In genomic region chr12:7501031-7501585, GRCh38 we compare ENCODE assay signal across 16 cellular contexts. TPM values are rescaled to one million over a fixed set of nuclear protein-coding genes. Genes with fewer than 3 reads are reported as not detected.
DNase-seq lines count a peak whose midpoint lies in the region; ATAC-seq and TF ChIP-seq lines count a peak whose summit lies in the region.
"Had no signal": no experiment of that assay in that cellular context is flagged by ENCODE, and none has a peak within 500 bp of the region (broad histone marks: within the 10 kb centered on the region; RNA-seq: fewer than 3 reads in every experiment).

No MANE protein-coding gene starts in this region.

- POLR2A ChIA-PET in MCF 10A (lab: Yijun Ruan, JAX) = interaction anchor here (0.7 kb wide), 1 partner anchor 34 kb away, joined by 3 read pairs; no protein-coding TSS in a partner anchor

- H3K27ac Mint-ChIP-seq in MCF 10A (ENCODE audit: low read depth, unreplicated experiment) (no peak overlapping the region), Calu3 (ENCODE audit: unreplicated experiment) (no peak overlapping the region)
- H3K27ac Mint-ChIP-seq: activated B cell treated with CpG ODN at 0.5 μM for 24 hours; CD4-positive, alpha-beta memory T cell; stimulated activated naive B cell treated with anti-CD40 and anti-IgM and Interleukin-4, amounts not matched to agents 10 μg/mL and 1 μg/mL and 100 μg/mL, for 72 hours had no signal

- H3K27me3 Mint-ChIP-seq in MCF 10A (ENCODE audit: insufficient read depth, unreplicated experiment) = peaks cover 26% of the 10 kb centered on the region
- no peaks in the 10 kb centered on the region for H3K27me3 Mint-ChIP-seq in Calu3 (ENCODE audit: unreplicated experiment)

- no peak overlapping the region for H3K9ac ChIP-seq in Karpas-422 (ENCODE audit: low read length)

- H3K27me3 ChIP-seq in right atrium auricular region = no peaks in the 10 kb centered on the region
- H3K27me3 ChIP-seq in tibial artery = no peaks in the 10 kb centered on the region
- H3K27me3 ChIP-seq in Karpas-422 (ENCODE audit: low read length) = no peaks in the 10 kb centered on the region

- H3K79me2 ChIP-seq in Karpas-422 (ENCODE audit: low read length) = no peaks in the 10 kb centered on the region

- H3K36me3 ChIP-seq in right atrium auricular region (no peaks in the 10 kb centered on the region), tibial artery (no peaks in the 10 kb centered on the region), Karpas-422 (ENCODE audit: insufficient read depth, low read length) (no peaks in the 10 kb centered on the region)
- H3K36me3 ChIP-seq: HAP-1 had no signal

- CTCF ChIA-PET in MCF 10A (lab: Yijun Ruan, JAX) (interaction anchor here (0.7 to 1.8 kb wide), 2 partner anchors 40 to 1314 kb away, joined by 3 to 4 read pairs; no protein-coding TSS in a partner anchor), Calu3 (lab: Charles Lee) (interaction anchor here (0.5 kb wide), 1 partner anchor 37 kb away, joined by 6 read pairs; no protein-coding TSS in a partner anchor)

- H3K36me3 Mint-ChIP-seq in MCF 10A (ENCODE audit: insufficient read depth, unreplicated experiment) (no peaks in the 10 kb centered on the region), Calu3 (ENCODE audit: insufficient read depth, unreplicated experiment) (no peaks in the 10 kb centered on the region)
- H3K36me3 Mint-ChIP-seq: CD4-positive, alpha-beta memory T cell; stimulated activated naive B cell treated with anti-CD40 and anti-IgM and Interleukin-4, amounts not matched to agents 10 μg/mL and 1 μg/mL and 100 μg/mL, for 72 hours had no signal

- H3K9me3 ChIP-seq in right atrium auricular region = no peaks in the 10 kb centered on the region
- no peaks in the 10 kb centered on the region for H3K9me3 ChIP-seq in tibial artery
- H3K9me3 ChIP-seq in Karpas-422 (ENCODE audit: low read length) = no peaks in the 10 kb centered on the region
- H3K9me3 ChIP-seq: HAP-1 had no signal

- no peak for ATAC-seq in HG02981 (IDR thresholded peaks at IDR 0.05; ENCODE audit: unreplicated experiment)
- ATAC-seq: stimulated activated naive B cell treated with anti-CD40 and anti-IgM and Interleukin-4, amounts not matched to agents 10 μg/mL and 1 μg/mL and 100 μg/mL, for 72 hours had no signal

- H3K4me2 ChIP-seq in Karpas-422 (ENCODE audit: low read depth, low read length, poor library complexity, severe bottlenecking) = no peak overlapping the region

- H3K9me3 Mint-ChIP-seq in MCF 10A (ENCODE audit: unreplicated experiment) = no peaks in the 10 kb centered on the region
- H3K9me3 Mint-ChIP-seq in Calu3 (ENCODE audit: low read depth, unreplicated experiment) = no peaks in the 10 kb centered on the region
- H3K9me3 Mint-ChIP-seq: stimulated activated naive B cell treated with anti-CD40 and anti-IgM and Interleukin-4, amounts not matched to agents 10 μg/mL and 1 μg/mL and 100 μg/mL, for 72 hours had no signal

- no TSS peak for BruUV-seq in MCF 10A (replicated peaks; lab: Mats Ljungman, UMichigan)
- BruUV-seq in Calu3 (replicated peaks; lab: Mats Ljungman, UMichigan) = no TSS peak

- H3K4me1 Mint-ChIP-seq in MCF 10A (ENCODE audit: insufficient read depth, unreplicated experiment) = peaks cover 7% of the 10 kb centered on the region
- peaks cover 30% of the 10 kb centered on the region for H3K4me1 Mint-ChIP-seq in Calu3 (ENCODE audit: low read depth, unreplicated experiment)
- H3K4me1 Mint-ChIP-seq: activated B cell treated with CpG ODN at 0.5 μM for 24 hours; CD4-positive, alpha-beta memory T cell; stimulated activated naive B cell treated with anti-CD40 and anti-IgM and Interleukin-4, amounts not matched to agents 10 μg/mL and 1 μg/mL and 100 μg/mL, for 72 hours had no signal

- no peak for TF ChIP-seq CTCF in MCF 10A (IDR thresholded peaks at IDR 0.05; ENCODE audit: unreplicated experiment)
- TF ChIP-seq CTCF in right atrium auricular region (IDR thresholded peaks at IDR 0.05) = no peak
- no peak for TF ChIP-seq CTCF in tibial artery (IDR thresholded peaks at IDR 0.05)
- TF ChIP-seq CTCF in Calu3 (IDR thresholded peaks at IDR 0.05; ENCODE audit: unreplicated experiment) = no peak

- intact Hi-C loops in MCF 10A (cut with micrococcal nuclease) (no loop called here), tibial artery (cut with DNase I; ENCODE audit: low total_unique reads) (no loop called here), Calu3 (cut with micrococcal nuclease; ENCODE audit: unreplicated experiment) (no loop called here)

- H3K9me2 ChIP-seq in Karpas-422 (replicated peaks; ENCODE audit: insufficient read depth, low read length) = no peaks in the 10 kb centered on the region

- H3K4me3 Mint-ChIP-seq in MCF 10A (ENCODE audit: unreplicated experiment) = no peak overlapping the region
- H3K4me3 Mint-ChIP-seq in Calu3 (ENCODE audit: low read depth, unreplicated experiment) = no peak overlapping the region
- H3K4me3 Mint-ChIP-seq: activated B cell treated with CpG ODN at 0.5 μM for 24 hours; CD4-positive, alpha-beta memory T cell; stimulated activated naive B cell treated with anti-CD40 and anti-IgM and Interleukin-4, amounts not matched to agents 10 μg/mL and 1 μg/mL and 100 μg/mL, for 72 hours had no signal

- peak overlapping the region in 1 of 2 donors; percentile 40 for H3K27ac ChIP-seq in right atrium auricular region
- no peak overlapping the region for H3K27ac ChIP-seq in tibial artery
- no peak overlapping the region for H3K27ac ChIP-seq in Karpas-422 (ENCODE audit: low read length)

- peak; percentile 63 for DNase-seq in HS-27A (ENCODE audit: low read depth)
- peak; percentile 42 for DNase-seq in MCF 10A (ENCODE audit: unreplicated experiment)
- no peak for DNase-seq in right atrium auricular region (ENCODE audit: low spot score)
- no peak for DNase-seq in tibial artery
- DNase-seq in Calu3 = no peak
- DNase-seq in Karpas-422 = no peak
- DNase-seq: activated B cell treated with CpG ODN at 0.5 μM for 24 hours; activated CD8-positive, alpha-beta memory T cell treated with anti-CD3 and anti-CD28 coated beads, Interleukin-2, amount 50 U/mL, for 4 hours; activated naive CD4-positive, alpha-beta T cell treated with anti-CD3 and anti-CD28 coated beads, Interleukin-2, amount 50 U/mL, for 16 hours; CD4-positive, alpha-beta memory T cell; stimulated activated CD4-positive, alpha-beta T cell treated with anti-CD3 and anti-CD28 coated beads, Interleukin-4, amount 100 ng/mL, for 4 hours; stimulated activated naive B cell treated with anti-CD40 and anti-IgM and Interleukin-4, amounts not matched to agents 10 μg/mL and 1 μg/mL and 100 μg/mL, for 72 hours had no signal

- H2AFZ ChIP-seq in Karpas-422 (ENCODE audit: low read length) = no peak overlapping the region

- H3K4me3 ChIP-seq in right atrium auricular region (peak overlapping the region; percentile 11 to 17), tibial artery (peak overlapping the region; percentile 25 to 27), Karpas-422 (ENCODE audit: low read length) (no peak overlapping the region)
- H3K4me3 ChIP-seq: HAP-1 had no signal

- H4K20me1 ChIP-seq in Karpas-422 (ENCODE audit: insufficient read depth, low read depth, low read length) = no peaks in the 10 kb centered on the region

- H3K4me1 ChIP-seq in right atrium auricular region (no peaks in the 10 kb centered on the region), tibial artery (no peaks in the 10 kb centered on the region), Karpas-422 (ENCODE audit: low read length) (no peaks in the 10 kb centered on the region)
- H3K4me1 ChIP-seq: HAP-1 had no signal

RNA-seq across cellular contexts. Expression of gene CD163, which starts 2.5 kb away (rescaled TPM):
- not detected in 2 replicates for total RNA-seq in MCF 10A (2022)
- 100 to 1,000 TPM in 1 of 2 donors, 10 to 100 TPM in 1; 43.3 to 165 TPM for total RNA-seq in right atrium auricular region
- not detected in 2 replicates for total RNA-seq in Calu3 (2022)
- not detected in 2 replicates for total RNA-seq in Karpas-422 (2014; rRNA removed; shearing (Covaris generic); ENCODE audit: low replicate concordance)
- total RNA-seq: epithelial cell of proximal tubule, pulmonary artery endothelial cell had no signal

RNA-seq across cellular contexts. Expression of gene CD163L1, which starts 57.2 kb away (rescaled TPM):
- total RNA-seq in MCF 10A (2022) (2.1 and 3.5 TPM in 2 replicates), right atrium auricular region (under 1 TPM; 0.24 to 0.37 TPM), Calu3 (2022) (13.4 and 14.2 TPM in 2 replicates)
- 19.4 and 34.4 TPM in 2 replicates for total RNA-seq in Karpas-422 (2014; rRNA removed; shearing (Covaris generic); ENCODE audit: low replicate concordance)

Comparison
In these comparisons a context has a peak if more than half of its experiments do, and no peak if none do; other contexts are left out.
1. DNase-seq: peak in HS-27A (single experiment) and MCF 10A (single experiment); none in right atrium auricular region (single experiment), tibial artery (0 of 2), Calu3 (single experiment) and Karpas-422 (single experiment).
2. RNA of gene CD163, which starts 2.5 kb away (total RNA-seq): 43.3 to 165 TPM in right atrium auricular region; not detected in Calu3, not detected in MCF 10A and not detected in Karpas-422; every median in the first group is over 10 times any median in the second.